1 cellular context compared by ENCODE assay signal in genomic region chr7:151057038-151057736, GRCh38.
TF ChIP-seq lines count a peak whose summit lies in the region.

No MANE protein-coding gene starts in this region.

TF ChIP-seq in SK-N-SH, 30 proteins besides CTCF, POLR2A, EP300 and RAD21 (continued from another document):
- 0 out of 2 replicates have a peak, but pooled peaks have one; percentile 13 for TF ChIP-seq FOXJ3 (CRISPR knock-in tag; IDR thresholded peaks at IDR 0.05)
